In the genomic region with DNA sequence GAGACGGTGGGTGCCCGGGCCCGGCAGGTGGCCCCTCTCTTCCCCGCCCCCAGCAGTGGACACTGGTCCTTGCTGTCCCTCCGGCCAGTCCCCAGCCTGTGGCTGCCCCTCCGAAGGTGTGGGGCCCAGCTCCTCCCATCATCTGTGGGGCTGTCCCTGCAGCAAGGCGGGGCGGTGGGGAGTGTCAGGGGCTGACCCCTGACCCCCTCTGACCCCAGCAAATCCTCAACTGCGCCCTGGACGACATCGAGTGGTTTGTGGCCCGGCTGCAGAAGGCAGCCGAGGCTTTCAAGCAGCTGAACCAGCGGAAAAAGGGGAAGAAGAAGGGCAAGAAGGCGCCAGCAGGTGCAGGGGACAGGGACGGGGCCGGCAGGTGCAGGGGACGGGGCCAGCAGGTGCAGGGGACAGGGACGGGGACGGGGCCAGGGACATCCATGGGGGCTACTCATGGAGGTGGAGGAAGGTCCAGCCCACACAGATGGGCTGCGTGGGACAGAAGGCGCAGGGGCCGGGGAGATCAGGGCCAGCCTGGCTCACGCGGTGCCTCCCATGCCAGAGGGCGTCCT, we compare ENCODE assay signal across 9 cellular contexts. TPM values are rescaled to one million over a fixed set of nuclear protein-coding genes. Genes with fewer than 3 reads are reported as not detected.
A peak's percentile ranks its signal among the peaks of the same experiment; 100 is the strongest.
DNase-seq lines count a peak whose midpoint lies in the region; ATAC-seq and TF ChIP-seq lines count a peak whose summit lies in the region.
"Had no signal": no experiment of that assay in that cellular context is flagged by ENCODE, and none has a peak within 500 bp of the region (broad histone marks: within the 10 kb centered on the region; RNA-seq: fewer than 3 reads in every experiment).

No MANE protein-coding gene starts in this region.

- TF ChIP-seq CTCF in suprapubic skin (IDR thresholded peaks at IDR 0.05) (no peak), ovary (IDR thresholded peaks at IDR 0.05) (no peak), colonic mucosa (IDR thresholded peaks at IDR 0.05) (no peak)

- H3K36me3 Mint-ChIP-seq in activated T-cell treated with anti-CD3 and anti-CD28 coated beads, Interleukin-2, amount 50 U/mL, for 4 hours (ENCODE audit: insufficient read depth) = no peaks in the 10 kb centered on the region
- H3K36me3 Mint-ChIP-seq in activated T-helper 2 cell treated with anti-CD3 and anti-CD28 coated beads, Interferon-gamma antibody, Interleukin-2, Interleukin-4, amounts not matched to agents 10 μg/mL and 5 μg/mL and 100 μg/mL, durations not matched to agents 14 hours and 24 hours and 36 hours (ENCODE audit: low read depth) = no peaks in the 10 kb centered on the region

- H3K4me1 ChIP-seq in suprapubic skin (peaks cover 34% of the 10 kb centered on the region), ovary (ENCODE audit: insufficient read depth) (peaks cover 9% of the 10 kb centered on the region), colonic mucosa (peaks cover 31% of the 10 kb centered on the region)

- H3K4me3 Mint-ChIP-seq in activated T-cell treated with anti-CD3 and anti-CD28 coated beads, Interleukin-2, amount 50 U/mL, for 4 hours = peak overlapping the region; percentile 29
- H3K4me3 Mint-ChIP-seq in activated T-helper 2 cell treated with anti-CD3 and anti-CD28 coated beads, Interferon-gamma antibody, Interleukin-2, Interleukin-4, amounts not matched to agents 10 μg/mL and 5 μg/mL and 100 μg/mL, durations not matched to agents 14 hours and 24 hours and 36 hours (ENCODE audit: low read depth) = peak overlapping the region; percentile 2

- peaks cover 8% of the 10 kb centered on the region for H3K27me3 Mint-ChIP-seq in activated T-cell treated with anti-CD3 and anti-CD28 coated beads, Interleukin-2, amount 50 U/mL, for 4 hours (ENCODE audit: low read depth)
- peaks cover 27% of the 10 kb centered on the region for H3K27me3 Mint-ChIP-seq in activated T-helper 2 cell treated with anti-CD3 and anti-CD28 coated beads, Interferon-gamma antibody, Interleukin-2, Interleukin-4, amounts not matched to agents 10 μg/mL and 5 μg/mL and 100 μg/mL, durations not matched to agents 14 hours and 24 hours and 36 hours (ENCODE audit: low read depth)

- peaks cover 13% of the 10 kb centered on the region for H3K27me3 ChIP-seq in suprapubic skin
- no peaks in the 10 kb centered on the region for H3K27me3 ChIP-seq in ovary
- peaks cover 5% of the 10 kb centered on the region for H3K27me3 ChIP-seq in colonic mucosa

- H3K4me3 ChIP-seq in suprapubic skin (peak overlapping the region; percentile 14), ovary (no peak overlapping the region), colonic mucosa (no peak overlapping the region)

- H3K27ac Mint-ChIP-seq in activated T-helper 2 cell treated with anti-CD3 and anti-CD28 coated beads, Interferon-gamma antibody, Interleukin-2, Interleukin-4, amounts not matched to agents 10 μg/mL and 5 μg/mL and 100 μg/mL, durations not matched to agents 14 hours and 24 hours and 36 hours = no peak overlapping the region

- intact Hi-C loops in activated T-helper 2 cell treated with anti-CD3 and anti-CD28 coated beads, Interferon-gamma antibody, Interleukin-2, Interleukin-4, amounts not matched to agents 10 μg/mL and 5 μg/mL and 100 μg/mL, durations not matched to agents 14 hours and 24 hours and 36 hours (cut with micrococcal nuclease) = loop anchor here (5.0 to 10.0 kb wide), 2 partner anchors 107 to 184 kb away; partner anchors contain the start of genes HRAS, IRF7 and LRRC56
- intact Hi-C loops in ovary (cut with DNase I) (loop anchor here in 2 of 4 donors (5.0 kb wide), 2 partner anchors 164 to 169 kb away; no protein-coding TSS in a partner anchor), colonic mucosa (cut with DNase I) (loop anchor here (10.0 kb wide), 1 partner anchor 167 kb away; no protein-coding TSS in a partner anchor)

- H3K36me3 ChIP-seq in suprapubic skin (peaks cover 22% of the 10 kb centered on the region), ovary (no peaks in the 10 kb centered on the region), colonic mucosa (no peaks in the 10 kb centered on the region)
- H3K36me3 ChIP-seq: cardiac muscle cell, gastrocnemius medialis had no signal

- ATAC-seq in activated T-cell treated with anti-CD3 and anti-CD28 coated beads, Interleukin-2, amount 50 U/mL, for 4 hours = peak; percentile 3 to 8

- peaks cover 14% of the 10 kb centered on the region for H3K4me1 Mint-ChIP-seq in activated T-cell treated with anti-CD3 and anti-CD28 coated beads, Interleukin-2, amount 50 U/mL, for 4 hours (ENCODE audit: low read depth)
- peaks cover 8% of the 10 kb centered on the region for H3K4me1 Mint-ChIP-seq in activated T-helper 2 cell treated with anti-CD3 and anti-CD28 coated beads, Interferon-gamma antibody, Interleukin-2, Interleukin-4, amounts not matched to agents 10 μg/mL and 5 μg/mL and 100 μg/mL, durations not matched to agents 14 hours and 24 hours and 36 hours (ENCODE audit: low read depth)

- 74% methylated on average over 26 of the region's 26 CpGs for WGBS in suprapubic skin
- 23 to 66% (median 46%) methylated on average over 26 of the region's 26 CpGs for WGBS in ovary, 3 donors

- DNase-seq in activated T-cell treated with anti-CD3 and anti-CD28 coated beads, Interleukin-2, amount 50 U/mL, for 4 hours = no peak
- DNase-seq in activated T-cell treated with anti-CD3 and anti-CD28 coated beads for 4 hours (no peak), suprapubic skin (ENCODE audit: low spot score in 2 of 2) (no peak), ovary (no peak), colonic mucosa (no peak)
- DNase-seq in activated T-helper 2 cell treated with anti-CD3 and anti-CD28 coated beads, Interferon-gamma antibody, Interleukin-2, Interleukin-4, amounts not matched to agents 10 μg/mL and 5 μg/mL and 100 μg/mL, durations not matched to agents 14 hours and 24 hours and 36 hours (ENCODE audit: low spot score) = no peak
- DNase-seq: gastrocnemius medialis, mesenchymal stem cell had no signal

- no peak for TF ChIP-seq POLR2A in suprapubic skin (IDR thresholded peaks at IDR 0.05)
- no peak for TF ChIP-seq POLR2A in ovary (IDR thresholded peaks at IDR 0.05)

- H3K27ac ChIP-seq in suprapubic skin = no peak overlapping the region
- H3K27ac ChIP-seq in ovary = no peak overlapping the region
- no peak overlapping the region for H3K27ac ChIP-seq in colonic mucosa
- H3K27ac ChIP-seq: cardiac muscle cell, gastrocnemius medialis had no signal

- no peak for TF ChIP-seq EP300 in suprapubic skin (IDR thresholded peaks at IDR 0.05)
- TF ChIP-seq EP300 in ovary (IDR thresholded peaks at IDR 0.05) = no peak

- H3K9me3 Mint-ChIP-seq in activated T-cell treated with anti-CD3 and anti-CD28 coated beads, Interleukin-2, amount 50 U/mL, for 4 hours = no peaks in the 10 kb centered on the region
- no peaks in the 10 kb centered on the region for H3K9me3 Mint-ChIP-seq in activated T-helper 2 cell treated with anti-CD3 and anti-CD28 coated beads, Interferon-gamma antibody, Interleukin-2, Interleukin-4, amounts not matched to agents 10 μg/mL and 5 μg/mL and 100 μg/mL, durations not matched to agents 14 hours and 24 hours and 36 hours

- H3K9me3 ChIP-seq in suprapubic skin (no peaks in the 10 kb centered on the region), ovary (no peaks in the 10 kb centered on the region), colonic mucosa (no peaks in the 10 kb centered on the region)
- H3K9me3 ChIP-seq: gastrocnemius medialis had no signal

- H3K9ac ChIP-seq in colonic mucosa (ENCODE audit: low read depth in 2 of 2, low read length in 2 of 2) = peak overlapping the region in 1 of 2 donors; percentile 50

RNA-seq across cellular contexts. Expression of gene EPS8L2, which starts 15.4 kb away (rescaled TPM):
- 10 to 100 TPM in 1 of 3 donors, 1 to 10 TPM in 2; 5.2 to 13.0 (median 7.0) TPM for total RNA-seq in activated T-cell treated with anti-CD3 and anti-CD28 coated beads, Interleukin-2, amount 50 U/mL, for 4 hours
- total RNA-seq in activated T-helper 2 cell treated with anti-CD3 and anti-CD28 coated beads, Interferon-gamma antibody, Interleukin-2, Interleukin-4, amounts not matched to agents 10 μg/mL and 5 μg/mL and 100 μg/mL, durations not matched to agents 14 hours and 24 hours and 36 hours = 17.8 and 24.6 TPM in 2 replicates
- total RNA-seq in suprapubic skin (100 to 1,000 TPM; 107 to 193 (median 140) TPM), ovary (10 to 100 TPM; 20.6 to 57.9 (median 34.2) TPM), colonic mucosa (100 to 1,000 TPM; 192 to 254 TPM)
- 10 to 100 TPM in 1 of 2 donors, 1 to 10 TPM in 1; 5.9 to 17.4 TPM for polyA plus RNA-seq in ovary

RNA-seq across cellular contexts. Expression of gene TMEM80, which starts 25.8 kb away (rescaled TPM):
- 1 to 10 TPM; 6.8 to 7.5 (median 7.0) TPM for total RNA-seq in activated T-cell treated with anti-CD3 and anti-CD28 coated beads, Interleukin-2, amount 50 U/mL, for 4 hours
- total RNA-seq in activated T-helper 2 cell treated with anti-CD3 and anti-CD28 coated beads, Interferon-gamma antibody, Interleukin-2, Interleukin-4, amounts not matched to agents 10 μg/mL and 5 μg/mL and 100 μg/mL, durations not matched to agents 14 hours and 24 hours and 36 hours = 11.4 and 13.0 TPM in 2 replicates
- total RNA-seq in suprapubic skin (10 to 100 TPM; 31.5 to 53.6 (median 39.1) TPM), ovary (10 to 100 TPM; 15.4 to 38.0 (median 30.5) TPM), colonic mucosa (10 to 100 TPM; 18.4 to 36.6 TPM)
- 10 to 100 TPM; 28.9 to 37.6 TPM for polyA plus RNA-seq in ovary

RNA-seq across cellular contexts. Expression of gene TALDO1, which starts 25.8 kb away (rescaled TPM):
- total RNA-seq in activated T-cell treated with anti-CD3 and anti-CD28 coated beads, Interleukin-2, amount 50 U/mL, for 4 hours = 100 to 1,000 TPM; 281 to 316 (median 313) TPM
- 270 and 275 TPM in 2 replicates for total RNA-seq in activated T-helper 2 cell treated with anti-CD3 and anti-CD28 coated beads, Interferon-gamma antibody, Interleukin-2, Interleukin-4, amounts not matched to agents 10 μg/mL and 5 μg/mL and 100 μg/mL, durations not matched to agents 14 hours and 24 hours and 36 hours
- 100 to 1,000 TPM; 107 to 197 (median 179) TPM for total RNA-seq in suprapubic skin
- total RNA-seq in ovary = 100 to 1,000 TPM in 6 of 7 donors, 10 to 100 TPM in 1; 75.0 to 134 (median 117) TPM
- 100 to 1,000 TPM in 1 of 2 donors, 10 to 100 TPM in 1; 76.8 to 103 TPM for polyA plus RNA-seq in ovary
- 100 to 1,000 TPM; 195 to 274 TPM for total RNA-seq in colonic mucosa

RNA-seq across cellular contexts. Expression of gene DEAF1, which starts 26.4 kb away (rescaled TPM):
- total RNA-seq in activated T-cell treated with anti-CD3 and anti-CD28 coated beads, Interleukin-2, amount 50 U/mL, for 4 hours = 10 to 100 TPM; 53.1 to 59.6 (median 54.5) TPM
- total RNA-seq in activated T-helper 2 cell treated with anti-CD3 and anti-CD28 coated beads, Interferon-gamma antibody, Interleukin-2, Interleukin-4, amounts not matched to agents 10 μg/mL and 5 μg/mL and 100 μg/mL, durations not matched to agents 14 hours and 24 hours and 36 hours = 61.2 and 72.0 TPM in 2 replicates
- total RNA-seq in suprapubic skin (10 to 100 TPM; 37.0 to 60.6 (median 43.7) TPM), ovary (10 to 100 TPM; 15.5 to 43.4 (median 34.1) TPM), colonic mucosa (10 to 100 TPM; 21.7 to 25.8 TPM)
- 10 to 100 TPM; 10.2 to 23.9 TPM for polyA plus RNA-seq in ovary

RNA-seq across cellular contexts. Expression of gene GATD1, which starts 55.9 kb away (rescaled TPM):
- total RNA-seq in activated T-cell treated with anti-CD3 and anti-CD28 coated beads, Interleukin-2, amount 50 U/mL, for 4 hours = 10 to 100 TPM; 48.3 to 49.8 (median 49.7) TPM
- total RNA-seq in activated T-helper 2 cell treated with anti-CD3 and anti-CD28 coated beads, Interferon-gamma antibody, Interleukin-2, Interleukin-4, amounts not matched to agents 10 μg/mL and 5 μg/mL and 100 μg/mL, durations not matched to agents 14 hours and 24 hours and 36 hours = 68.0 and 75.2 TPM in 2 replicates
- total RNA-seq in suprapubic skin = 10 to 100 TPM; 27.2 to 68.2 (median 46.0) TPM
- total RNA-seq in ovary = 10 to 100 TPM; 14.7 to 79.8 (median 59.9) TPM
- polyA plus RNA-seq in ovary = 10 to 100 TPM in 1 of 2 donors, 1 to 10 TPM in 1; 9.4 to 52.1 TPM
- total RNA-seq in colonic mucosa = 10 to 100 TPM; 39.9 to 84.9 TPM
